9 cellular contexts compared by ENCODE assay signal in the genomic region with DNA sequence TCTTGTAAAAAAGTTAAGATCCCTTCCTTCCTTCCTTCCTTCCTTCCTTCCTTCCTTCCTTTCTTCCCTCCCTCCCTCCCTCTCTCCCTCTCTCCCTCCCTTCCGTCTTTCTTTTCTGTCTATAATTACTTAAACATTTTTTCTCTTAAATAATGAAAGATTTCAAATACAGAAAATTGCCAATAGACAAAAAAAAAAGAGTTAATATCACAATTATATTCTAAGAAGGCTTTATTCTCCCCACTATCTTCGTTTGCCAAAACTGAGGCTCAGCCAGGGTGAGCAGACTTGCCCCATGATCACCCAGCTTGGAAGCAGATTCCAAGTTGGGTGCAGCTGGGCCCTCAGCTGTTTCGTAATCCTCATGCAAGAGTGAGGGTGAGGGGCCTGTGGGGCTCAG. TPM values are rescaled to one million over a fixed set of nuclear protein-coding genes. Genes with fewer than 3 reads are reported as not detected.
"Had no signal": no experiment of that assay in that cellular context is flagged by ENCODE, and none has a peak within 500 bp of the region (broad histone marks: within the 10 kb centered on the region; RNA-seq: fewer than 3 reads in every experiment).

No MANE protein-coding gene starts in this region.

- H2AFZ ChIP-seq: GM23248 had no signal

- FAIRE-seq: H54, HTR-8/SVneo, K562 had no signal

- H3K27ac ChIP-seq: GM23248 had no signal

- H3K4me3 ChIP-seq: GM23248, K562 had no signal

- H3K9ac ChIP-seq: GM23248 had no signal

- DNase-seq: GM23248, GOT3, H9, HCEC 1CT, IMR-90, KG1 had no signal

RNA-seq across cellular contexts. Expression of a gene that starts 0.3 kb away (rescaled TPM):
- total RNA-seq: GM23248 had no signal
- polyA plus RNA-seq: GM23248 had no signal
